1 cellular context compared by ENCODE assay signal in the genomic region with DNA sequence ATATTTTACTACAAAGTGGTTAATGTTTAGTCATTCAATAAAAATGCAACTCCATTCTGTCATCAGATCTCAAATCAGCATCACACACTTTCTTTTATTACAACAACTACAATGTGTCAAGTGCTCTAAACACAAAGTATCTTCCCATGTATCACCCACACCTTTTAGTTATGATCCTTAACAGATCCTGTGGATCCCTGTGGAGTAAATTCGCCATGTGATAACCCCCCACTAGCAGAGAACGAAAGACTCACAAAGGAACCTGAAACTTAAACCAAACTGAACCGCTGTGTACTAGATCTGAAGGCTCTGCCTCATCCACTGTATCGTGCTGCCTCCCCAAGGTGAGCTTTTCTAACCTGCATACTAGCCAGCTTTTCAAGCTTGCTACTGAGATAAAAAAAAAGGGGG.
TF ChIP-seq lines count a peak whose summit lies in the region.

No MANE protein-coding gene starts in this region.

TF ChIP-seq in HepG2, 621 proteins besides CTCF, POLR2A, EP300 and RAD21 (continued from another document):
- TF ChIP-seq, protein P1, sequence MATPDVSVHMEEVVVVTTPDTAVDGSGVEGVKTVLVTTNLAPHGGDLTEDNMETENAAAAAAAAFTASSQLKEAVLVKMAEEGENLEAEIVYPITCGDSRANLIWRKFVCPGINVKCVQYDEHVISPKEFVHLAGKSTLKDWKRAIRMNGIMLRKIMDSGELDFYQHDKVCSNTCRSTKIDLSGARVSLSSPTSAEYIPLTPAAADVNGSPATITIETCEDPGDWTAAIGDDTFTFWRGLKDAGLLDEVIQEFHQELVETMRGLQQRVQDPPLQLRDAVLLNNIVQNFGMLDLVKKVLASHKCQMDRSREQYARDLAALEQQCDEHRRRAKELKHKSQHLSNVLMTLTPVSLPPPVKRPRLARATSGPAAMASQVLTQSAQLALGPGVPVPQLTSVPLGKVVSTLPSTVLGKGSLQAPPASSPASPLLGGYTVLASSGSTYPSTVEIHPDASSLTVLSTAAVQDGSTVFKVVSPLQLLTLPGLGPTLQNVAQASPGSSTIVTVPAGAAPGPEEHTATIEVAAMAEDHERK (CRISPR knock-in tag; IDR thresholded peaks at IDR 0.05; ENCODE audit: low read depth) = no peak
- TF ChIP-seq ZNF788 (CRISPR knock-in tag; IDR thresholded peaks at IDR 0.05; ENCODE audit: borderline replicate concordance) (no peak), ZNF570 (CRISPR knock-in tag; IDR thresholded peaks at IDR 0.05; ENCODE audit: borderline replicate concordance) (no peak), SAP130 (CRISPR knock-in tag; IDR thresholded peaks at IDR 0.05; ENCODE audit: low read depth) (peak; percentile 32; the same call in 1 of the 2 replicates), ZNF646 (CRISPR knock-in tag; IDR thresholded peaks at IDR 0.05) (no peak), ZNF616 (CRISPR knock-in tag; IDR thresholded peaks at IDR 0.05; ENCODE audit: low read depth) (no peak), CBX5 (CRISPR knock-in tag; IDR thresholded peaks at IDR 0.05; ENCODE audit: borderline replicate concordance) (no peak), ZBTB7A (CRISPR knock-in tag; IDR thresholded peaks at IDR 0.05) (no peak), ZBTB33 (CRISPR knock-in tag; IDR thresholded peaks at IDR 0.05) (no peak), ZSCAN31 (CRISPR knock-in tag; IDR thresholded peaks at IDR 0.05; ENCODE audit: low read depth) (no peak; the same call in 1 of the 2 replicates), THRA (CRISPR knock-in tag; IDR thresholded peaks at IDR 0.05; ENCODE audit: borderline replicate concordance) (no peak), RBM22 (optimal IDR thresholded peaks at IDR 0.05; ENCODE audit: low read length) (no peak), ZNF33B (CRISPR knock-in tag; IDR thresholded peaks at IDR 0.05) (no peak), MAFG (CRISPR knock-in tag; IDR thresholded peaks at IDR 0.05) (no peak)
- TF ChIP-seq, protein P2, sequence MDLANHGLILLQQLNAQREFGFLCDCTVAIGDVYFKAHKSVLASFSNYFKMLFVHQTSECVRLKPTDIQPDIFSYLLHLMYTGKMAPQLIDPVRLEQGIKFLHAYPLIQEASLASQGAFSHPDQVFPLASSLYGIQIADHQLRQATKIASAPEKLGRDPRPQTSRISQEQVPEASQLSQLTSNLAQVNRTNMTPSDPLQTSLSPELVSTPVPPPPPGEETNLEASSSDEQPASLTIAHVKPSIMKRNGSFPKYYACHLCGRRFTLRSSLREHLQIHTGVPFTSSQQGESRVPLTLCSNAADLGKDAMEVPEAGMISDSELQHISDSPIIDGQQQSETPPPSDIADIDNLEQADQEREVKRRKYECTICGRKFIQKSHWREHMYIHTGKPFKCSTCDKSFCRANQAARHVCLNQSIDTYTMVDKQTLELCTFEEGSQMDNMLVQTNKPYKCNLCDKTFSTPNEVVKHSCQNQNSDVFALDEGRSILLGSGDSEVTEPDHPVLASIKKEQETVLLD (CRISPR knock-in tag; IDR thresholded peaks at IDR 0.05; ENCODE audit: low read depth) = no peak
